ENCODE assay signal across 14 cellular contexts in the genomic region with DNA sequence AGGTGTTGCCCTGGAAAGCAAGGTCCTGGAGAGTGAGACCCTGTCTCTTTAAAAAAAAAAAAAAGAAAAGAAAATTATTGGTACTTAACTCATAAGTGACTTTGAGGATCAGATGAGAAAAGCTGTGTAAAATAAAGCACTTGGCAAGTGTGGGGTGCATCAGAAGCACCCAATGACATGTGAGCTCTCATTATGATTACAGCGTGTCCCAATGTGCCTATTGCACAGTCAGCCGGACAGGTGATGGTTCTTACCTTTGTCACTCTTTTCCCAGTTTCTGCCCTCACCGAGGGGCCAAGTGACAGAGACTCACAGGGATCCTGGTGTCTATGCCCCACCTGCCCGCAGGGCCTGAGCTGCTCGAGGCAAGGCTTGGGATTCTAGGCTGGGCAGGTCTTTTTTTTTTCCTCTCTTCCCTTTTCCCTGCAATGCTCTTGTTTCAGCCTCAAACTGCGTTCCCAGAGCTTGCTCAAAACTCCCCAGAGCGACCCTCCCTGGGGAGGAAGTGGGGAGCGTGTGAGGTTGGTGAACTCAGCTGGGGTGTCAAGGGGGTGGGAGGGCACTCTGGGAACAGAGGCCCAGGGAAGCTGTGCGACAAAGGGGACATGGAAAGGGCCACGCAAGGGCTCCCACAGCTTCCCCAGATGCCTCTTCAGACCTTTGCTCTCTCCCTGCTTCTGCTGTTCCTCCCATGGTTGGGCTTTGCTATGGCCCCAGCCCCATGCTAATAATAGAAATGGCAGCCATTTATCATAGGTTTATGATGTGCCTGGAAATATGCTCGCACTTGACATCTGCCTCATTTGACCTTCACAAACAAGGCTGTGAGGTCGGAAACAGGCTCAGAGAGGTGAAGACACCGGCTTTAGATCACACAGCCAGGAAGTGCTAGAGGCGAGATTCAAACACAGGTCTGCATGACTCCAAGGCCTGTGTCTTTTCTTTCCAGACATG. TPM values are rescaled to one million over a fixed set of nuclear protein-coding genes. Genes with fewer than 3 reads are reported as not detected.
A peak's percentile ranks its signal among the peaks of the same experiment; 100 is the strongest.
DNase-seq lines count a peak whose midpoint lies in the region; ATAC-seq and TF ChIP-seq lines count a peak whose summit lies in the region.
"Had no signal": no experiment of that assay in that cellular context is flagged by ENCODE, and none has a peak within 500 bp of the region (broad histone marks: within the 10 kb centered on the region; RNA-seq: fewer than 3 reads in every experiment).

No MANE protein-coding gene starts in this region.

- POLR2A ChIA-PET in CD4-positive, alpha-beta T cell (lab: Charles Lee), result no interaction called here

- H3K27me3 Mint-ChIP-seq in CD4-positive, alpha-beta T cell, result no peaks in the 10 kb centered on the region

- H3K4me3 ChIP-seq in Peyer's patch (no peak overlapping the region), esophagus squamous epithelium (peak overlapping the region in 1 of 4 donors; percentile 35), muscle layer of colon (ENCODE audit: low read depth in 1 of 2, low read length in 2 of 2) (peak overlapping the region in 1 of 2 donors; percentile 41), tibial artery (peak overlapping the region; percentile 66 to 94)

- H3K9ac ChIP-seq in muscle layer of colon (ENCODE audit: low read length), result peak overlapping the region; percentile 38

- no peak overlapping the region for H3K27ac Mint-ChIP-seq in CD4-positive, alpha-beta T cell

- TF ChIP-seq POLR2A in Peyer's patch (IDR thresholded peaks at IDR 0.05) (no peak), esophagus squamous epithelium (IDR thresholded peaks at IDR 0.05) (no peak)

- no peaks in the 10 kb centered on the region for H3K9me3 Mint-ChIP-seq in CD4-positive, alpha-beta T cell

- TF ChIP-seq CTCF in Peyer's patch (IDR thresholded peaks at IDR 0.05) (no peak), esophagus squamous epithelium (IDR thresholded peaks at IDR 0.05) (no peak), tibial artery (IDR thresholded peaks at IDR 0.05) (no peak)
- TF ChIP-seq CTCF in CD4-positive, alpha-beta T cell (IDR thresholded peaks at IDR 0.05), result no peak

- WGBS in esophagus squamous epithelium, 2 donors, result 44 to 63% methylated on average over 10 to 12 of the region's 14 CpGs

- intact Hi-C loops in esophagus squamous epithelium (cut with DNase I), result no loop called here
- intact Hi-C loops in tibial artery (cut with DNase I; ENCODE audit: low total_unique reads), result loop anchor here (5.0 kb wide), 1 partner anchor 38 kb away; no protein-coding TSS in a partner anchor
- intact Hi-C loops in CD4-positive, alpha-beta T cell (cut with DNase I, micrococcal nuclease), result no loop called here

- no peak for ATAC-seq in HG02884 (IDR thresholded peaks at IDR 0.05; ENCODE audit: unreplicated experiment)
- no peak for ATAC-seq in CD4-positive, alpha-beta T cell (ENCODE audit: poor library complexity)

- H3K36me3 ChIP-seq in Peyer's patch, result peaks cover 0 to 10% (median 0%) of the 10 kb centered on the region in 3 donors
- H3K36me3 ChIP-seq in esophagus squamous epithelium, result peaks cover 0 to 15% (median 0%) of the 10 kb centered on the region in 3 donors
- H3K36me3 ChIP-seq in muscle layer of colon (ENCODE audit: insufficient read depth, low read length), result peaks cover 99% of the 10 kb centered on the region
- H3K36me3 ChIP-seq in tibial artery, result peaks cover 88 to 99% (median 90%) of the 10 kb centered on the region in 3 donors

- H3K9me3 ChIP-seq in Peyer's patch (no peaks in the 10 kb centered on the region), esophagus squamous epithelium (no peaks in the 10 kb centered on the region), muscle layer of colon (ENCODE audit: low read length) (no peaks in the 10 kb centered on the region), tibial artery (no peaks in the 10 kb centered on the region)
- no peaks in the 10 kb centered on the region for H3K9me3 ChIP-seq in CD4-positive, alpha-beta T cell (ENCODE audit: control insufficient read depth, low read length)
- H3K9me3 ChIP-seq: Caco-2 had no signal

- H3K4me1 Mint-ChIP-seq in CD4-positive, alpha-beta T cell (ENCODE audit: low read depth), result peaks cover 11% of the 10 kb centered on the region

- no peaks in the 10 kb centered on the region for H3K36me3 Mint-ChIP-seq in CD4-positive, alpha-beta T cell (ENCODE audit: low read depth)

- H3K4me3 Mint-ChIP-seq in CD4-positive, alpha-beta T cell, result no peak overlapping the region

- H3K27me3 ChIP-seq in Peyer's patch (no peaks in the 10 kb centered on the region), esophagus squamous epithelium (no peaks in the 10 kb centered on the region), muscle layer of colon (ENCODE audit: control insufficient read depth in 1 of 2, insufficient read depth in 2 of 2, low read length in 2 of 2) (no peaks in the 10 kb centered on the region), tibial artery (no peaks in the 10 kb centered on the region)
- no peaks in the 10 kb centered on the region for H3K27me3 ChIP-seq in CD4-positive, alpha-beta T cell (ENCODE audit: control insufficient read depth, insufficient read depth, low read length)

- CTCF ChIA-PET in CD4-positive, alpha-beta T cell (lab: Charles Lee), result no interaction called here

- DNase-seq in Peyer's patch, result no peak
- DNase-seq in esophagus squamous epithelium (lab: John Stamatoyannopoulos, UW), result no peak
- DNase-seq in tibial artery, result no peak
- DNase-seq in GOT3 (lab: John Stamatoyannopoulos, UW), result no peak
- no peak for DNase-seq in CD4-positive, alpha-beta T cell
- no peak for DNase-seq in NCI-H774 (lab: John Stamatoyannopoulos, UW)
- DNase-seq: anterior cingulate cortex, Caco-2, kidney glomerular epithelial cell had no signal

- H3K27ac ChIP-seq in Peyer's patch (peak overlapping the region; percentile 49 to 90 (median 64)), esophagus squamous epithelium (peak overlapping the region; percentile 52 to 90 (median 84)), muscle layer of colon (ENCODE audit: low read depth, low read length) (peak overlapping the region; percentile 99), tibial artery (peak overlapping the region; percentile 90 to 98)
- no peak overlapping the region for H3K27ac ChIP-seq in CD4-positive, alpha-beta T cell (ENCODE audit: low read depth, low read length)

- H3K4me1 ChIP-seq in Peyer's patch, result peaks cover 0 to 34% (median 0%) of the 10 kb centered on the region in 4 donors
- H3K4me1 ChIP-seq in esophagus squamous epithelium, result peaks cover 12 to 97% (median 46%) of the 10 kb centered on the region in 3 donors
- H3K4me1 ChIP-seq in muscle layer of colon (ENCODE audit: insufficient read depth, low read length), result peaks cover 89% of the 10 kb centered on the region
- peaks cover 5 to 100% (median 83%) of the 10 kb centered on the region in 4 donors for H3K4me1 ChIP-seq in tibial artery
- H3K4me1 ChIP-seq: Caco-2 had no signal

RNA-seq across cellular contexts. Expression of gene IL17B, which starts 40.7 kb away (rescaled TPM):
- total RNA-seq in Peyer's patch (not detected), esophagus squamous epithelium (1 to 10 TPM in 3 of 4 donors, not detected in 1; 2.0 to 2.5 (median 2.1) TPM)
- not detected for total RNA-seq in CD4-positive, alpha-beta T cell
- total RNA-seq: Caco-2, NCI-H460, renal cortical epithelial cell, RPMI7951 had no signal

Comparison
In these comparisons a context has a peak if more than half of its experiments do, and no peak if none do; other contexts are left out.
1. H3K4me3 ChIP-seq: peak in tibial artery (2 of 2); none in Peyer's patch (0 of 4).